In the genomic region with DNA sequence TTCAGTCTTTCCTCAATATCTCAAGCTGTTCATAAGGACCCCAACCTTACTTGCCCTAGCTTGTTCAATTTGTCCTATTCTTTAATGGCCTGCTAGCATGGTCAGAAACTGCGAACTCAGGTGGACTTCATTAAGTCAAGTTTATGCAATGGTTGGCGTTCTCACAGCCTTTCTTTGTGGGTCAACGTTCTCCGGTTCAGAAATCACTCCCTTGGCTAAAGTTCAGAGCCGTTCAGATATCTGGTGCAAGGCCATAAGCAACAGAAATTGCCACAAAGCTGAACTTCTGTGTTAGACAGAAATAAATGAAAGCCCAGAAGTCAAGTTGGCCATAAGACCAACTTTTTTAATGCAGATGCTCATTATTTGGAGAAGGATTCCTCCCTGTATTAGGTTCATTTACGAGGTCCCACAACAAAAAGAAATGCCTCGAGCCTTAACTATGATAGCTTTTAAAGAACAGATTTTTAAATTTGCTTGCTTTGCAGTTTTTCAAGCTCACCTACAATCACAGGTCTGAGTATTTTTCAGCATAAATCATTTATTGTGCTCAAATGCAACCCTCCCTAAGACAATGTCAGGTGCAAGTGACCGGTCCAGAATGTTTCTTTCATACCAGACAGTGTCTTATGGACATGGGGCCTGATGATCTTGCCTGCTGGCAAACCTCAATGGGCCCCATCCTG, we compare ENCODE assay signal across 28 cellular contexts.
"Had no signal": no experiment of that assay in that cellular context is flagged by ENCODE, and none has a peak within 500 bp of the region (broad histone marks: within the 10 kb centered on the region; RNA-seq: fewer than 3 reads in every experiment).

No MANE protein-coding gene starts in this region.

- ATAC-seq: effector memory CD8-positive, alpha-beta T cell; left colon; left ventricle myocardium superior; lower lobe of right lung; mucosa of descending colon; natural killer cell treated with Interleukin-12 subunit alpha and Interleukin-12 subunit beta and Interleukin-15 and Interleukin-18, amount 100 ng/mL, for 72 hours; stimulated activated effector memory CD8-positive, alpha-beta T cell treated with anti-CD3 and anti-CD28 coated beads, Interleukin-12 subunit alpha, Interleukin-12 subunit beta, amount 100 ng/mL, for 72 hours had no signal

- FAIRE-seq: endometrium, frontal cortex had no signal

- H3K36me3 ChIP-seq: esophagus squamous epithelium, lower lobe of right lung, neutrophil, prostate gland, right atrium auricular region, sigmoid colon, stomach, thyroid gland, vagina had no signal

- H3K4me1 ChIP-seq: esophagus squamous epithelium, lower lobe of right lung, prostate gland, right atrium auricular region, sigmoid colon, stomach, thyroid gland, vagina had no signal

- DNase-seq: cortex of kidney; effector memory CD8-positive, alpha-beta T cell; erythroblast; esophagus squamous epithelium; hypothalamus; immature natural killer cell; islet precursor cell; kidney glomerular epithelial cell; left colon; left ventricle myocardium superior; lower lobe of right lung; mucosa of descending colon; naive B cell; sigmoid colon; stimulated activated CD4-positive, alpha-beta T cell treated with anti-CD3 and anti-CD28 coated beads, Interleukin-2, amount 100 ng/mL, for 24 hours; stimulated activated CD4-positive, alpha-beta T cell treated with anti-CD3 and anti-CD28 coated beads, Interleukin-4, amount 100 ng/mL, for 24 hours; stimulated activated naive CD4-positive, alpha-beta T cell treated with Interleukin-2 at 50 U/mL for 16 hours; stomach; thyroid gland; trophoblast cell had no signal

- H3K27ac ChIP-seq: esophagus squamous epithelium, lower lobe of right lung, neutrophil, prostate gland, right atrium auricular region, sigmoid colon, stomach, thyroid gland, vagina had no signal

- H3K9me3 ChIP-seq: esophagus squamous epithelium, lower lobe of right lung, mucosa of descending colon, neutrophil, prostate gland, right atrium auricular region, sigmoid colon, stomach, thyroid gland, vagina had no signal

- H3K27me3 ChIP-seq: esophagus squamous epithelium, neutrophil, right atrium auricular region, sigmoid colon, stomach, thyroid gland, vagina had no signal

- H3K4me3 ChIP-seq: esophagus squamous epithelium, lower lobe of right lung, mucosa of descending colon, prostate gland, right atrium auricular region, sigmoid colon, stomach, thyroid gland, vagina had no signal
